ENCODE assay signal across 1 cellular context in the genomic region with DNA sequence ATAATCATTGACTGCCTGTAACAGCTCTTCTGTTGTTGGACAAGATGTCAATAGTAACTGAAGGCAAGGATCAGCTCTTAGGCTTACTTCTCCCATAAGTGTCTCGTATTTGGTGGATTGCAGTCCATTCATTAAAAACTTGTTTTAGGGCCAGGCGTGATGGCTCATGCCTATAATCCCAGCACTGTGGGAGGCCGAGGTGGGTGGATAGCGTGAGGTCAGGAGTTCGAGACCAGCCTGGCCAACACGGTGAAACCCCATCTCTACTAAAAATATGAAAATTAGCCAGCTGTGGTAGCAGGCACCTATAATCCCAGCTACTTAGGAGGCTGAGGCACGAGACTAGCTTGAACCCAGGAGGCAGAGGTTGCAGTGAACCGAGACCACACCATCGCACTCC. TPM values are rescaled to one million over a fixed set of nuclear protein-coding genes. Genes with fewer than 3 reads are reported as not detected.
"Had no signal": no experiment of that assay in that cellular context is flagged by ENCODE, and none has a peak within 500 bp of the region (broad histone marks: within the 10 kb centered on the region; RNA-seq: fewer than 3 reads in every experiment).

No MANE protein-coding gene starts in this region.

RNA-seq across cellular contexts. Expression of gene CABLES1, which starts 26.1 kb away (rescaled TPM):
- polyA plus RNA-seq: naive thymus-derived CD4-positive, alpha-beta T cell had no signal
